Comparison of ENCODE assay signal across 3 cellular contexts in genomic region chrX:14702145-14702544, GRCh38.
TF ChIP-seq lines count a peak whose summit lies in the region.

No MANE protein-coding gene starts in this region.

TF ChIP-seq in HepG2, 621 proteins besides CTCF, POLR2A, EP300 and RAD21:
- no peak for TF ChIP-seq JARID2 (CRISPR knock-in tag; IDR thresholded peaks at IDR 0.05; ENCODE audit: insufficient replicate concordance)
- peak; percentile 30; the same call in 1 of the 2 replicates for TF ChIP-seq MAFF (IDR thresholded peaks at IDR 0.05; ENCODE audit: low read depth, low read length)
- TF ChIP-seq MAFK (conservative IDR thresholded peaks at IDR 0.05 in 1 of 2, IDR thresholded peaks at IDR 0.05 in 1 of 2; ENCODE audit: low read length in 2 of 2): peak; percentile 51 to 71; a peak in 2 of 4 replicates
- no peak for TF ChIP-seq ZSCAN9 (CRISPR knock-in tag; IDR thresholded peaks at IDR 0.05; ENCODE audit: borderline replicate concordance)
- no peak for TF ChIP-seq SSRP1 (CRISPR knock-in tag; IDR thresholded peaks at IDR 0.05)
- no peak for TF ChIP-seq SP5 (CRISPR knock-in tag; IDR thresholded peaks at IDR 0.05; ENCODE audit: borderline replicate concordance, low read depth)
- TF ChIP-seq ZSCAN29 (CRISPR knock-in tag; conservative IDR thresholded peaks at IDR 0.05): no peak

TF ChIP-seq in A549, 52 proteins besides CTCF, POLR2A, EP300 and RAD21:
- no peak for TF ChIP-seq FOSB (CRISPR knock-in tag; IDR thresholded peaks at IDR 0.05)
- peak; percentile 64 for TF ChIP-seq MAFK (IDR thresholded peaks at IDR 0.05; ENCODE audit: partially characterized antibody)

TF ChIP-seq in IMR-90, 13 proteins besides CTCF, POLR2A, EP300 and RAD21:
- TF ChIP-seq CEBPB (IDR thresholded peaks at IDR 0.05; ENCODE audit: low read depth, low read length): no peak
- peak; percentile 68 for TF ChIP-seq MAFK (IDR thresholded peaks at IDR 0.05; ENCODE audit: low read depth, low read length)
- TF ChIP-seq MAZ (IDR thresholded peaks at IDR 0.05; ENCODE audit: borderline replicate concordance, low read depth, low read length): no peak
- TF ChIP-seq NFE2L2 (IDR thresholded peaks at IDR 0.05; ENCODE audit: low read depth, low read length): no peak
